8 cellular contexts compared by ENCODE assay signal in the genomic region with DNA sequence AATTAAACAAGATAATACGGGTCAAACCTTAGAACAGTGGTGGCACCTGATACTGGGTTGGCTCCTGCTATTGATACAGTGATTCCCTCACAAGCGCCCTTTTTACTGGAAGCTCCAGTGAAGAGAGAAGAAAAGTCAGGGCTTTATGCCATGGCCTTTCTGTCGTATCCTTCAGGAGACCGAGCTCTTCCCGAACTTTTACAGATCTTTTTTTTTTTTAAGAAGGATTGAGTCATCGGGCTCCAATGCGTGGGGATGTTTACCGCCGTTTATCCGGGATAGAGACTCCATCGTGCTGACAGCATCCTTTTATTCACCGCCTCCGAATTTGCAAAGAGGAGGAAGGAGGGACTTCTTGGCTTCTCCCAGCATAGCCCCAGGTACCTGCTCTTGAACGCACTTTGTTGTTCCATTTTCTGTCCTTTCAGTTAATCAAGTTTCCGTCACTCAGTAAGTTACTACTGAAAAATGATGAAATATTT. TPM values are rescaled to one million over a fixed set of nuclear protein-coding genes. Genes with fewer than 3 reads are reported as not detected.
DNase-seq lines count a peak whose midpoint lies in the region; ATAC-seq and TF ChIP-seq lines count a peak whose summit lies in the region.

No MANE protein-coding gene starts in this region.

- peaks cover 10 to 28% of the 10 kb centered on the region in 2 donors for H3K4me1 Mint-ChIP-seq in effector memory CD8-positive, alpha-beta T cell (ENCODE audit: low read depth in 2 of 2)

- no peak for TF ChIP-seq POLR2A in vagina (IDR thresholded peaks at IDR 0.05)

- no peaks in the 10 kb centered on the region for H4K20me1 ChIP-seq in DOHH2 (ENCODE audit: control insufficient read depth, insufficient read depth, low read depth, low read length)

- H3K27me3 Mint-ChIP-seq in effector memory CD8-positive, alpha-beta T cell, result no peaks in the 10 kb centered on the region

- peak overlapping the region; percentile 96 to 97 for H3K4me3 Mint-ChIP-seq in effector memory CD8-positive, alpha-beta T cell

- H3K4me3 ChIP-seq in DOHH2 (ENCODE audit: low read length) (peak overlapping the region; percentile 86), RWPE2 (ENCODE audit: severe bottlenecking) (peak overlapping the region; percentile 75), mononuclear cell (ENCODE audit: low read length) (peak overlapping the region; percentile 82), vagina (peak overlapping the region; percentile 45 to 64)

- no peak for TF ChIP-seq CTCF in DOHH2 (IDR thresholded peaks at IDR 0.05; ENCODE audit: low read depth, low read length, poor library complexity, severe bottlenecking)
- TF ChIP-seq CTCF in RWPE2 (IDR thresholded peaks at IDR 0.05; ENCODE audit: poor library complexity, severe bottlenecking), result no peak
- no peak for TF ChIP-seq CTCF in vagina (IDR thresholded peaks at IDR 0.05)

- peaks cover 29% of the 10 kb centered on the region for H3K36me3 Mint-ChIP-seq in effector memory CD8-positive, alpha-beta T cell (ENCODE audit: insufficient read depth)

- H3K4me1 ChIP-seq in DOHH2 (ENCODE audit: control insufficient read depth, low read length), result peaks cover 10% of the 10 kb centered on the region
- peaks cover 15% of the 10 kb centered on the region for H3K4me1 ChIP-seq in RWPE2 (ENCODE audit: insufficient read depth, poor library complexity, severe bottlenecking)
- H3K4me1 ChIP-seq in mononuclear cell (ENCODE audit: insufficient read depth, low read length), result peaks cover 11% of the 10 kb centered on the region
- H3K4me1 ChIP-seq in vagina, result peaks cover 15% of the 10 kb centered on the region

- 0 out of 2 replicates have a peak, but pooled peaks cover 5% of the 10 kb centered on the region for H3K36me3 ChIP-seq in DOHH2 (ENCODE audit: control insufficient read depth, low read length)
- peaks cover 32% of the 10 kb centered on the region for H3K36me3 ChIP-seq in RWPE2 (ENCODE audit: low read depth)
- H3K36me3 ChIP-seq in vagina, result peaks cover 0 to 28% of the 10 kb centered on the region in 2 donors

- H3K9me2 ChIP-seq in DOHH2 (replicated peaks; ENCODE audit: control insufficient read depth, low read length), result no peaks in the 10 kb centered on the region

- no peaks in the 10 kb centered on the region for H3K27me3 ChIP-seq in DOHH2 (ENCODE audit: control insufficient read depth, low read length)
- H3K27me3 ChIP-seq in RWPE2 (ENCODE audit: insufficient read depth, poor library complexity, severe bottlenecking), result no peaks in the 10 kb centered on the region
- H3K27me3 ChIP-seq in mononuclear cell (ENCODE audit: insufficient read depth, low read length), result no peaks in the 10 kb centered on the region
- H3K27me3 ChIP-seq in vagina, result no peaks in the 10 kb centered on the region

- no peaks in the 10 kb centered on the region for H3F3A ChIP-seq in DOHH2 (ENCODE audit: control insufficient read depth, insufficient read depth)

- ATAC-seq in HG02571 (IDR thresholded peaks at IDR 0.05; ENCODE audit: unreplicated experiment) (peak; percentile 22), RWPE2 (ENCODE audit: low read depth) (peak; percentile 13; the same call in 1 of the 3 replicates), HG03159 (IDR thresholded peaks at IDR 0.05; ENCODE audit: unreplicated experiment) (no peak)
- no peak for ATAC-seq in effector memory CD8-positive, alpha-beta T cell (replicated peaks)

- H3K79me2 ChIP-seq in DOHH2 (ENCODE audit: control insufficient read depth, low read length), result no peaks in the 10 kb centered on the region

- peaks cover 53% of the 10 kb centered on the region for H3K9me3 ChIP-seq in DOHH2 (ENCODE audit: control insufficient read depth, insufficient read depth, low read length)
- no peaks in the 10 kb centered on the region for H3K9me3 ChIP-seq in RWPE2 (ENCODE audit: severe bottlenecking)
- H3K9me3 ChIP-seq in mononuclear cell (ENCODE audit: low read depth, low read length), result no peaks in the 10 kb centered on the region
- peaks cover 8% of the 10 kb centered on the region for H3K9me3 ChIP-seq in vagina

- peak overlapping the region; percentile 69 for H3K4me2 ChIP-seq in DOHH2 (ENCODE audit: low read length)

- no peaks in the 10 kb centered on the region for H3K9me3 Mint-ChIP-seq in effector memory CD8-positive, alpha-beta T cell

- peak overlapping the region; percentile 90 to 96 for H3K27ac Mint-ChIP-seq in effector memory CD8-positive, alpha-beta T cell

- no peak overlapping the region for H3K27ac ChIP-seq in DOHH2 (ENCODE audit: low read depth, low read length)
- H3K27ac ChIP-seq in RWPE2 (ENCODE audit: poor library complexity, severe bottlenecking), result peak overlapping the region; percentile 53
- H3K27ac ChIP-seq in vagina, result peak overlapping the region; percentile 75

- DNase-seq in RWPE2 (ENCODE audit: low spot score), result no peak
- no peak for DNase-seq in effector memory CD8-positive, alpha-beta T cell
- no peak for DNase-seq in vagina (ENCODE audit: extremely low spot score in 2 of 2)
- no peak for DNase-seq in NCI-H2029 treated with DMSO at 0.1 percent for 48 hours (lab: John Stamatoyannopoulos, UW)

- intact Hi-C loops in vagina (cut with DNase I), result loop anchor here (2.0 kb wide), 1 partner anchor 100 kb away; the partner anchor contains the start of gene ZNF225

RNA-seq across cellular contexts. Expression of gene ZNF227, which starts 0.6 kb away (rescaled TPM):
- total RNA-seq in mononuclear cell (24.9 TPM), vagina (14.2 TPM)

RNA-seq across cellular contexts. Expression of gene ZNF233, which starts 46.8 kb away (rescaled TPM):
- 0.63 TPM for total RNA-seq in mononuclear cell
- not detected for total RNA-seq in vagina

RNA-seq across cellular contexts. Expression of gene ZNF226, which starts 48.0 kb away (rescaled TPM):
- total RNA-seq in mononuclear cell (7.6 TPM), vagina (11.8 TPM)

Comparison
In these comparisons a context has a peak if more than half of its experiments do, and no peak if none do; other contexts are left out.
1. ATAC-seq: peak in HG02571 (single experiment) and RWPE2 (single experiment); none in effector memory CD8-positive, alpha-beta T cell (single experiment) and HG03159 (single experiment).
2. Peak in every context shown above with its lines, with median percentiles within 50 percentile points of each other: H3K4me3 ChIP-seq.